In genomic region chr11:94926698-94927237, GRCh38 we compare ENCODE assay signal across 9 cellular contexts. TPM values are rescaled to one million over a fixed set of nuclear protein-coding genes. Genes with fewer than 3 reads are reported as not detected.
A peak's percentile ranks its signal among the peaks of the same experiment; 100 is the strongest.
DNase-seq lines count a peak whose midpoint lies in the region; ATAC-seq and TF ChIP-seq lines count a peak whose summit lies in the region.
"Had no signal": no experiment of that assay in that cellular context is flagged by ENCODE, and none has a peak within 500 bp of the region (broad histone marks: within the 10 kb centered on the region; RNA-seq: fewer than 3 reads in every experiment).

No MANE protein-coding gene starts in this region.

- H3K9me3 Mint-ChIP-seq in MCF 10A (ENCODE audit: unreplicated experiment): no peaks in the 10 kb centered on the region

- no peak for ATAC-seq in HG03039 (IDR thresholded peaks at IDR 0.05; ENCODE audit: unreplicated experiment)

- no peak overlapping the region for H3K4me3 Mint-ChIP-seq in MCF 10A (ENCODE audit: unreplicated experiment)

- no peaks in the 10 kb centered on the region for H3K36me3 Mint-ChIP-seq in MCF 10A (ENCODE audit: insufficient read depth, unreplicated experiment)

- H4K20me1 ChIP-seq in mammary epithelial cell (ENCODE audit: insufficient read depth, low read length): no peaks in the 10 kb centered on the region

- no peaks in the 10 kb centered on the region for H3K4me1 Mint-ChIP-seq in MCF 10A (ENCODE audit: insufficient read depth, unreplicated experiment)

- no peak overlapping the region for H2AFZ ChIP-seq in mammary epithelial cell (ENCODE audit: low read depth, low read length)

- no peak for TF ChIP-seq CTCF in MCF 10A (IDR thresholded peaks at IDR 0.05; ENCODE audit: unreplicated experiment)
- TF ChIP-seq CTCF in mammary epithelial cell (conservative IDR thresholded peaks at IDR 0.05 in 1 of 2, IDR thresholded peaks at IDR 0.05 in 1 of 2; ENCODE audit: extremely low read depth in 1 of 2, insufficient read depth in 1 of 2, low read depth in 1 of 2, low read length in 2 of 2): no peak
- TF ChIP-seq CTCF in GM10248 (IDR thresholded peaks at IDR 0.05; ENCODE audit: control extremely low read depth, extremely low read depth, low read depth, missing control alignments): no peak

- no peaks in the 10 kb centered on the region for H3K27me3 Mint-ChIP-seq in MCF 10A (ENCODE audit: insufficient read depth, unreplicated experiment)

- H3K36me3 ChIP-seq in mammary epithelial cell (ENCODE audit: insufficient read depth, low read length) (no peaks in the 10 kb centered on the region), esophagus (ENCODE audit: control insufficient read depth in 2 of 2, insufficient read depth in 2 of 2, low read length in 1 of 2) (no peaks in the 10 kb centered on the region), muscle layer of colon (ENCODE audit: insufficient read depth, low read length) (no peaks in the 10 kb centered on the region)

- H3K27ac ChIP-seq in mammary epithelial cell (ENCODE audit: insufficient read depth, low read depth, low read length): no peak overlapping the region
- peak overlapping the region; percentile 61 to 81 for H3K27ac ChIP-seq in esophagus (ENCODE audit: low read depth in 2 of 2, low read length in 1 of 2)
- peak overlapping the region; percentile 4 for H3K27ac ChIP-seq in muscle layer of colon (ENCODE audit: low read depth, low read length)
- H3K27ac ChIP-seq: C4-2B had no signal

- 54% methylated on average over 6 of the region's 6 CpGs for WGBS in mammary epithelial cell (ENCODE audit: low coverage, missing lambda C conversion rate)
- 24 to 34% methylated on average over 6 of the region's 6 CpGs for WGBS in esophagus, 2 donors

- POLR2A ChIA-PET in MCF 10A (lab: Yijun Ruan, JAX) (no interaction called here), GM10248 (lab: Yijun Ruan, JAX) (no interaction called here)

- H3K9me3 ChIP-seq in mammary epithelial cell (replicated peaks; ENCODE audit: insufficient read depth, low read length) (no peaks in the 10 kb centered on the region), esophagus (ENCODE audit: control insufficient read depth in 2 of 2, insufficient read depth in 1 of 2, low read depth in 1 of 2, low read length in 1 of 2) (no peaks in the 10 kb centered on the region), muscle layer of colon (ENCODE audit: low read length) (no peaks in the 10 kb centered on the region)

- no peak overlapping the region for H3K27ac Mint-ChIP-seq in MCF 10A (ENCODE audit: low read depth, unreplicated experiment)

- H3K9ac ChIP-seq in mammary epithelial cell (ENCODE audit: insufficient read depth, low read length) (no peak overlapping the region), muscle layer of colon (ENCODE audit: low read length) (no peak overlapping the region)

- in situ Hi-C loops in mammary epithelial cell (cut with MboI; ENCODE audit: low sequenced_read_pairs in 2 of 2): no loop called here

- H3K27me3 ChIP-seq in mammary epithelial cell (ENCODE audit: insufficient read depth, low read length): no peaks in the 10 kb centered on the region
- H3K27me3 ChIP-seq in esophagus (ENCODE audit: control insufficient read depth in 1 of 2, insufficient read depth in 2 of 2, low read length in 2 of 2): no peaks in the 10 kb centered on the region
- no peaks in the 10 kb centered on the region for H3K27me3 ChIP-seq in muscle layer of colon (ENCODE audit: control insufficient read depth in 1 of 2, insufficient read depth in 2 of 2, low read length in 2 of 2)

- H3K4me2 ChIP-seq in mammary epithelial cell (ENCODE audit: insufficient read depth, low read depth, low read length): no peak overlapping the region

- no peak overlapping the region for H3K4me3 ChIP-seq in mammary epithelial cell (replicated peaks in 1 of 3; ENCODE audit: insufficient read depth in 1 of 3, low read depth in 2 of 3, low read length in 3 of 3)
- H3K4me3 ChIP-seq in esophagus (ENCODE audit: low read depth in 1 of 2, low read length in 2 of 2): no peak overlapping the region
- no peak overlapping the region for H3K4me3 ChIP-seq in muscle layer of colon (ENCODE audit: low read depth in 1 of 2, low read length in 2 of 2)

- no peaks in the 10 kb centered on the region for H3K4me1 ChIP-seq in mammary epithelial cell (ENCODE audit: insufficient read depth, low read length)
- H3K4me1 ChIP-seq in esophagus (ENCODE audit: control insufficient read depth in 2 of 2, insufficient read depth in 2 of 2, low read length in 1 of 2): peaks cover 0 to 9% of the 10 kb centered on the region in 2 donors
- H3K4me1 ChIP-seq in muscle layer of colon (ENCODE audit: insufficient read depth, low read length): peaks cover 23% of the 10 kb centered on the region

- CTCF ChIA-PET in MCF 10A (lab: Yijun Ruan, JAX) (no interaction called here), mammary epithelial cell (lab: Charles Lee; ENCODE audit: low non-redundant PET) (no interaction called here), GM10248 (lab: Yijun Ruan, JAX) (interaction anchor here (0.8 to 2.0 kb wide), 5 partner anchors 13 to 33 kb away, joined by 3 to 9 read pairs (median 4); no protein-coding TSS in a partner anchor)

- BruUV-seq in MCF 10A (replicated peaks; lab: Mats Ljungman, UMichigan): no TSS peak
- no TSS peak for BruUV-seq in mammary epithelial cell (replicated peaks; lab: Mats Ljungman, UMichigan)

- intact Hi-C loops in MCF 10A (cut with micrococcal nuclease): no loop called here
- intact Hi-C loops in mammary epithelial cell (cut with micrococcal nuclease): no loop called here

- H3K79me2 ChIP-seq in mammary epithelial cell (ENCODE audit: insufficient read depth, low read length): no peaks in the 10 kb centered on the region

- dilution Hi-C loops in mammary epithelial cell (cut with HindIII; ENCODE audit: low sequenced_read_pairs): no loop called here

- DNase-seq in MCF 10A (ENCODE audit: unreplicated experiment): peak; percentile 38
- no peak for DNase-seq in mammary epithelial cell
- no peak for DNase-seq in NCI-H2171 (lab: John Stamatoyannopoulos, UW)
- no peak for DNase-seq in GM10248 (ENCODE audit: extremely low spot score)
- no peak for DNase-seq in NCI-H82 (lab: John Stamatoyannopoulos, UW)

RNA-seq across cellular contexts. Expression of gene CWC15, which starts 46.6 kb away (rescaled TPM):
- total RNA-seq in MCF 10A (2022) (59.6 and 61.9 TPM in 2 replicates), mammary epithelial cell (10 to 100 TPM; 27.5 to 46.5 TPM)
- polyA plus RNA-seq in mammary epithelial cell (24.1 TPM), esophagus (10 to 100 TPM; 44.8 to 89.7 TPM)
- polyA minus RNA-seq in mammary epithelial cell: 0.36 TPM

RNA-seq across cellular contexts. Expression of gene KDM4D, which starts 46.7 kb away (rescaled TPM):
- total RNA-seq in MCF 10A (2022): 1.1 and 1.3 TPM in 2 replicates
- 1 to 10 TPM; 1.0 TPM for total RNA-seq in mammary epithelial cell
- polyA plus RNA-seq in mammary epithelial cell: 1.3 TPM
- 2.4 TPM for polyA minus RNA-seq in mammary epithelial cell
- under 1 TPM; 0.14 to 0.31 TPM for polyA plus RNA-seq in esophagus
